ENCODE assay signal across 1 cellular context in genomic region chr10:69101451-69102095, GRCh38.
TF ChIP-seq lines count a peak whose summit lies in the region.

No MANE protein-coding gene starts in this region.

TF ChIP-seq in K562, 482 proteins besides CTCF, POLR2A, EP300 and RAD21 (continues in another document):
- TF ChIP-seq USF2 (CRISPR knock-in tag; IDR thresholded peaks at IDR 0.05), result no peak
- no peak for TF ChIP-seq NCOA2 (IDR thresholded peaks at IDR 0.05; ENCODE audit: partially characterized antibody in 2 of 2)
- TF ChIP-seq ZNF79 (CRISPR knock-in tag; IDR thresholded peaks at IDR 0.05; ENCODE audit: low read depth), result no peak
- no peak for TF ChIP-seq BRCA1 (IDR thresholded peaks at IDR 0.05)
- no peak for TF ChIP-seq BRCA1 (CRISPR knock-in tag; IDR thresholded peaks at IDR 0.05)
- TF ChIP-seq KDM1A (IDR thresholded peaks at IDR 0.05), result peak; percentile 38 to 60; a peak in 2 of 4 replicates
- no peak for TF ChIP-seq FOXA3 (CRISPR knock-in tag; conservative IDR thresholded peaks at IDR 0.05 in 1 of 2, IDR thresholded peaks at IDR 0.05 in 1 of 2)
- no peak for TF ChIP-seq ELF2 (CRISPR knock-in tag; IDR thresholded peaks at IDR 0.05)
- peak; percentile 92 for TF ChIP-seq FOSL1 (tag; conservative IDR thresholded peaks at IDR 0.05)
- 0 out of 2 replicates have a peak, but pooled peaks have one; percentile 35 for TF ChIP-seq CBX1 (IDR thresholded peaks at IDR 0.05; ENCODE audit: low read depth)
- TF ChIP-seq, protein P1, sequence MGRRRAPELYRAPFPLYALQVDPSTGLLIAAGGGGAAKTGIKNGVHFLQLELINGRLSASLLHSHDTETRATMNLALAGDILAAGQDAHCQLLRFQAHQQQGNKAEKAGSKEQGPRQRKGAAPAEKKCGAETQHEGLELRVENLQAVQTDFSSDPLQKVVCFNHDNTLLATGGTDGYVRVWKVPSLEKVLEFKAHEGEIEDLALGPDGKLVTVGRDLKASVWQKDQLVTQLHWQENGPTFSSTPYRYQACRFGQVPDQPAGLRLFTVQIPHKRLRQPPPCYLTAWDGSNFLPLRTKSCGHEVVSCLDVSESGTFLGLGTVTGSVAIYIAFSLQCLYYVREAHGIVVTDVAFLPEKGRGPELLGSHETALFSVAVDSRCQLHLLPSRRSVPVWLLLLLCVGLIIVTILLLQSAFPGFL (CRISPR knock-in tag; IDR thresholded peaks at IDR 0.05), result no peak
- peak in 1 of 3 experiments; percentile 63 for TF ChIP-seq YY1 (IDR thresholded peaks at IDR 0.05; ENCODE audit: borderline replicate concordance in 1 of 3, control insufficient read depth in 1 of 3, extremely low read depth in 1 of 3, insufficient read depth in 3 of 3, insufficient read length in 1 of 3, insufficient replicate concordance in 2 of 3, low read depth in 1 of 3, low read length in 2 of 3)
- TF ChIP-seq E2F5 (CRISPR knock-in tag; IDR thresholded peaks at IDR 0.05), result no peak
- peak; percentile 81 for TF ChIP-seq JUND (IDR thresholded peaks at IDR 0.05; ENCODE audit: borderline replicate concordance, low read depth, low read length)
- peak; percentile 51; the same call in 1 of the 3 replicates for TF ChIP-seq JUND (tag; IDR thresholded peaks at IDR 0.05; ENCODE audit: borderline replicate concordance, low read depth, low read length)
- TF ChIP-seq CREB3L1 (IDR thresholded peaks at IDR 0.05; ENCODE audit: borderline replicate concordance, low read depth), result no peak
- no peak for TF ChIP-seq ZZZ3 (IDR thresholded peaks at IDR 0.05)
- no peak for TF ChIP-seq ZBTB33 (CRISPR knock-in tag; IDR thresholded peaks at IDR 0.05)
- TF ChIP-seq RCOR1 (IDR thresholded peaks at IDR 0.05; ENCODE audit: borderline replicate concordance in 1 of 2, low read depth in 2 of 2, low read length in 2 of 2), result 0 out of 4 replicates have a peak, but pooled peaks of 1 of the 2 experiments have one; percentile 24
- no peak for TF ChIP-seq MEIS2 (IDR thresholded peaks at IDR 0.05; ENCODE audit: partially characterized antibody)
- TF ChIP-seq ZNF23 (CRISPR knock-in tag; IDR thresholded peaks at IDR 0.05), result no peak
- no peak for TF ChIP-seq ELF1 (tag; IDR thresholded peaks at IDR 0.05)
- no peak for TF ChIP-seq PHF8 (IDR thresholded peaks at IDR 0.05; ENCODE audit: borderline replicate concordance, low read length)
- TF ChIP-seq ARID3A (IDR thresholded peaks at IDR 0.05; ENCODE audit: borderline replicate concordance, low read depth, low read length), result no peak
- no peak for TF ChIP-seq ZFP1 (CRISPR knock-in tag; IDR thresholded peaks at IDR 0.05)
- TF ChIP-seq, protein P2, sequence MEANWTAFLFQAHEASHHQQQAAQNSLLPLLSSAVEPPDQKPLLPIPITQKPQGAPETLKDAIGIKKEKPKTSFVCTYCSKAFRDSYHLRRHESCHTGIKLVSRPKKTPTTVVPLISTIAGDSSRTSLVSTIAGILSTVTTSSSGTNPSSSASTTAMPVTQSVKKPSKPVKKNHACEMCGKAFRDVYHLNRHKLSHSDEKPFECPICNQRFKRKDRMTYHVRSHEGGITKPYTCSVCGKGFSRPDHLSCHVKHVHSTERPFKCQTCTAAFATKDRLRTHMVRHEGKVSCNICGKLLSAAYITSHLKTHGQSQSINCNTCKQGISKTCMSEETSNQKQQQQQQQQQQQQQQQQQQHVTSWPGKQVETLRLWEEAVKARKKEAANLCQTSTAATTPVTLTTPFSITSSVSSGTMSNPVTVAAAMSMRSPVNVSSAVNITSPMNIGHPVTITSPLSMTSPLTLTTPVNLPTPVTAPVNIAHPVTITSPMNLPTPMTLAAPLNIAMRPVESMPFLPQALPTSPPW (CRISPR knock-in tag; IDR thresholded peaks at IDR 0.05), result peak; percentile 45
- no peak for TF ChIP-seq CXXC5 (CRISPR knock-in tag; IDR thresholded peaks at IDR 0.05)
- no peak for TF ChIP-seq DDX20 (tag; IDR thresholded peaks at IDR 0.05; ENCODE audit: low read depth)
- 0 out of 2 replicates have a peak, but pooled peaks have one; percentile 26 for TF ChIP-seq EGR1 (conservative IDR thresholded peaks at IDR 0.05)
- TF ChIP-seq ZNF589 (CRISPR knock-in tag; IDR thresholded peaks at IDR 0.05; ENCODE audit: low read depth), result no peak
- TF ChIP-seq SIX5 (IDR thresholded peaks at IDR 0.05; ENCODE audit: borderline replicate concordance in 1 of 2, insufficient read depth in 1 of 2, low read depth in 1 of 2, low read length in 2 of 2), result no peak
- TF ChIP-seq ZNF384 (IDR thresholded peaks at IDR 0.05; ENCODE audit: low read depth, low read length), result peak; percentile 81
- TF ChIP-seq ZNF121 (CRISPR knock-in tag; conservative IDR thresholded peaks at IDR 0.05), result peak; percentile 100
- TF ChIP-seq CREBBP (IDR thresholded peaks at IDR 0.05; ENCODE audit: low read depth, low read length), result no peak
- TF ChIP-seq, protein P3, sequence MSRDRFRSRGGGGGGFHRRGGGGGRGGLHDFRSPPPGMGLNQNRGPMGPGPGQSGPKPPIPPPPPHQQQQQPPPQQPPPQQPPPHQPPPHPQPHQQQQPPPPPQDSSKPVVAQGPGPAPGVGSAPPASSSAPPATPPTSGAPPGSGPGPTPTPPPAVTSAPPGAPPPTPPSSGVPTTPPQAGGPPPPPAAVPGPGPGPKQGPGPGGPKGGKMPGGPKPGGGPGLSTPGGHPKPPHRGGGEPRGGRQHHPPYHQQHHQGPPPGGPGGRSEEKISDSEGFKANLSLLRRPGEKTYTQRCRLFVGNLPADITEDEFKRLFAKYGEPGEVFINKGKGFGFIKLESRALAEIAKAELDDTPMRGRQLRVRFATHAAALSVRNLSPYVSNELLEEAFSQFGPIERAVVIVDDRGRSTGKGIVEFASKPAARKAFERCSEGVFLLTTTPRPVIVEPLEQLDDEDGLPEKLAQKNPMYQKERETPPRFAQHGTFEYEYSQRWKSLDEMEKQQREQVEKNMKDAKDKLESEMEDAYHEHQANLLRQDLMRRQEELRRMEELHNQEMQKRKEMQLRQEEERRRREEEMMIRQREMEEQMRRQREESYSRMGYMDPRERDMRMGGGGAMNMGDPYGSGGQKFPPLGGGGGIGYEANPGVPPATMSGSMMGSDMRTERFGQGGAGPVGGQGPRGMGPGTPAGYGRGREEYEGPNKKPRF (IDR thresholded peaks at IDR 0.05; ENCODE audit: low read depth, low read length), result no peak
- TF ChIP-seq, protein P4, sequence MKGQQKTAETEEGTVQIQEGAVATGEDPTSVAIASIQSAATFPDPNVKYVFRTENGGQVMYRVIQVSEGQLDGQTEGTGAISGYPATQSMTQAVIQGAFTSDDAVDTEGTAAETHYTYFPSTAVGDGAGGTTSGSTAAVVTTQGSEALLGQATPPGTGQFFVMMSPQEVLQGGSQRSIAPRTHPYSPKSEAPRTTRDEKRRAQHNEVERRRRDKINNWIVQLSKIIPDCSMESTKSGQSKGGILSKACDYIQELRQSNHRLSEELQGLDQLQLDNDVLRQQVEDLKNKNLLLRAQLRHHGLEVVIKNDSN (CRISPR knock-in tag; IDR thresholded peaks at IDR 0.05), result no peak
- no peak for TF ChIP-seq HMBOX1 (IDR thresholded peaks at IDR 0.05)
- no peak for TF ChIP-seq RBM34 (IDR thresholded peaks at IDR 0.05; ENCODE audit: borderline replicate concordance, insufficient read depth, low read length)
- no peak for TF ChIP-seq KHSRP (IDR thresholded peaks at IDR 0.05)
- no peak for TF ChIP-seq ILF3 (IDR thresholded peaks at IDR 0.05; ENCODE audit: borderline replicate concordance)
- TF ChIP-seq NFIC (IDR thresholded peaks at IDR 0.05), result no peak
- peak; percentile 53 for TF ChIP-seq ATF3 (IDR thresholded peaks at IDR 0.05)
- no peak for TF ChIP-seq ATF3 (CRISPR knock-in tag; conservative IDR thresholded peaks at IDR 0.05)
- TF ChIP-seq ZBTB1 (CRISPR knock-in tag; IDR thresholded peaks at IDR 0.05; ENCODE audit: borderline replicate concordance, low read depth), result no peak
- peak; percentile 76 for TF ChIP-seq RBM25 (IDR thresholded peaks at IDR 0.05; ENCODE audit: low read depth, low read length, severe bottlenecking)
- no peak for TF ChIP-seq THAP12 (CRISPR knock-in tag; IDR thresholded peaks at IDR 0.05)
- no peak for TF ChIP-seq ZNF551 (CRISPR knock-in tag; IDR thresholded peaks at IDR 0.05)
- TF ChIP-seq ZNF253 (CRISPR knock-in tag; conservative IDR thresholded peaks at IDR 0.05), result no peak
